In the genomic region with DNA sequence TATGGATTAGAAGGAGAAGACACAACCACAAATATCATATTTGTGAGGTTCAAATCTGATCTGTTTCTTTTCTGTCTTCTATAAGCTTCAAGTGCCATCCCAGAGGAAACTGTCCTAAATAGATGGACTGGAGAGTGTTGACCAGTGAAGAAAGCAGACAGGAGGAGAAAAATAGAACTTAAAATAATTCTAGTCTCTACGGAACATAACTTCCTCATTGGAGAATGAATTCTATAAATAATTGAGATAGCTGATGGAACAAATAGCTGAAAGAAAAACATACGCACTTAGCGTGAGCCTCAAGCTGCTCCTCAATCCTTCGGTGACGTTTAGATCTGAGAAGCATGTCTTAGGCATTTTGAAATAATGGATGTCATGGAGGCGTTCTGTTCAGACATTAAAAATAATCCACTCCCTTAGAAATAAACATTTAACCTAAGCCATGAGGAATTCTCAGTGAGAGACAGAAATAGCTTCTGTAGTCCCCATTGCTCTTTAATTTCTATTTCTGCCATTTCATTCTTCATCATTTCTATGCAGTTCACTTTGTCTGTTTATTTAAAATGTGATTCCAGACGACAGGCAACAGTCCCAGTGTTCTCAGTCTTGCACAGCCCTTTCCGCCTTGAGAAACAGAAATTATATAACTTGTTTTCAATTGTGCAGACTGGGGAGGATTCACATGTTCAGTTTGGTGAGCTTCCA, we compare ENCODE assay signal across 12 cellular contexts.
A peak's percentile ranks its signal among the peaks of the same experiment; 100 is the strongest.
DNase-seq lines count a peak whose midpoint lies in the region; ATAC-seq and TF ChIP-seq lines count a peak whose summit lies in the region.
"Had no signal": no experiment of that assay in that cellular context is flagged by ENCODE, and none has a peak within 500 bp of the region (broad histone marks: within the 10 kb centered on the region; RNA-seq: fewer than 3 reads in every experiment).

No MANE protein-coding gene starts in this region.

- TF ChIP-seq CTCF in esophagus squamous epithelium (IDR thresholded peaks at IDR 0.05) (no peak), lower lobe of right lung (IDR thresholded peaks at IDR 0.05) (no peak), spleen (IDR thresholded peaks at IDR 0.05 in 8 of 11, conservative IDR thresholded peaks at IDR 0.05 in 3 of 11) (no peak), GM10266 (IDR thresholded peaks at IDR 0.05; ENCODE audit: control insufficient read depth, insufficient read depth, low read depth, missing control alignments) (no peak)

- no peaks in the 10 kb centered on the region for H3K36me3 ChIP-seq in esophagus squamous epithelium
- H3K36me3 ChIP-seq in lower lobe of right lung, result no peaks in the 10 kb centered on the region
- H3K36me3 ChIP-seq in spleen, result no peaks in the 10 kb centered on the region

- no peaks in the 10 kb centered on the region for H3K9me3 ChIP-seq in esophagus squamous epithelium
- H3K9me3 ChIP-seq in lower lobe of right lung, result no peaks in the 10 kb centered on the region
- no peaks in the 10 kb centered on the region for H3K9me3 ChIP-seq in spleen

- H3K4me3 ChIP-seq in esophagus squamous epithelium (peak overlapping the region in 1 of 4 donors; percentile 34), lower lobe of right lung (peak overlapping the region; percentile 10), spleen (no peak overlapping the region)

- intact Hi-C loops in esophagus squamous epithelium (cut with DNase I), result no loop called here
- intact Hi-C loops in lower lobe of right lung (cut with DNase I), result no loop called here
- intact Hi-C loops in spleen (cut with DNase I; ENCODE audit: low total_unique reads), result no loop called here

- no peak for TF ChIP-seq POLR2A in esophagus squamous epithelium (IDR thresholded peaks at IDR 0.05)
- no peak for TF ChIP-seq POLR2A in spleen (IDR thresholded peaks at IDR 0.05)

- peak; percentile 70 to 85 for ATAC-seq in lower lobe of right lung
- no peak for ATAC-seq in HG03135 (IDR thresholded peaks at IDR 0.05; ENCODE audit: unreplicated experiment)

- in situ Hi-C loops in G401 (cut with HindIII; ENCODE audit: low sequenced_read_pairs), result no loop called here

- H3K27ac ChIP-seq in esophagus squamous epithelium, result peak overlapping the region; percentile 74 to 86 (median 83)
- H3K27ac ChIP-seq in lower lobe of right lung, result peak overlapping the region; percentile 65
- H3K27ac ChIP-seq in spleen, result peak overlapping the region in 7 of 8 donors; percentile 2 to 64 (median 34)
- H3K27ac ChIP-seq: C4-2B had no signal

- WGBS in esophagus squamous epithelium, 2 donors, result 23 to 25% methylated on average over 8 of the region's 8 CpGs
- WGBS in spleen, 5 donors, result 52 to 68% (median 57%) methylated on average over 8 of the region's 8 CpGs

- DNase-seq in G401 (ENCODE audit: low spot score) (peak; percentile 8), esophagus squamous epithelium (lab: John Stamatoyannopoulos, UW) (no peak), lower lobe of right lung (no peak), spleen (no peak), GM10266 (ENCODE audit: extremely low spot score) (no peak), mesenteric fat pad (ENCODE audit: low spot score) (no peak), NCI-H748 (lab: John Stamatoyannopoulos, UW; ENCODE audit: unreplicated experiment) (no peak)
- DNase-seq: activated CD4-positive, alpha-beta memory T cell treated with anti-CD3 and anti-CD28 coated beads for 36 hours; NCI-H2081; nephron progenitor cell had no signal

- H3K4me1 ChIP-seq in esophagus squamous epithelium (peaks cover 5 to 37% (median 9%) of the 10 kb centered on the region in 3 donors), lower lobe of right lung (peaks cover 10% of the 10 kb centered on the region), spleen (no peaks in the 10 kb centered on the region)

- no peaks in the 10 kb centered on the region for H3K27me3 ChIP-seq in esophagus squamous epithelium
- H3K27me3 ChIP-seq in lower lobe of right lung (ENCODE audit: low read depth), result no peaks in the 10 kb centered on the region
- no peaks in the 10 kb centered on the region for H3K27me3 ChIP-seq in spleen (replicated peaks in 1 of 7)
